ENCODE assay signal across 8 cellular contexts in genomic region chr7:11458736-11459483, GRCh38.
A peak's percentile ranks its signal among the peaks of the same experiment; 100 is the strongest.
DNase-seq lines count a peak whose midpoint lies in the region; ATAC-seq, FAIRE-seq and TF ChIP-seq lines count a peak whose summit lies in the region.
"Had no signal": no experiment of that assay in that cellular context is flagged by ENCODE, and none has a peak within 500 bp of the region (broad histone marks: within the 10 kb centered on the region; RNA-seq: fewer than 3 reads in every experiment).

No MANE protein-coding gene starts in this region.

- TF ChIP-seq CTCF in retinal pigment epithelial cell (conservative IDR thresholded peaks at IDR 0.05; ENCODE audit: low read depth, low read length) (no peak), nephron progenitor cell (IDR thresholded peaks at IDR 0.05) (no peak)

- H3K4me1 Mint-ChIP-seq in effector memory CD8-positive, alpha-beta T cell (ENCODE audit: low read depth in 2 of 2): no peaks in the 10 kb centered on the region
- H3K4me1 Mint-ChIP-seq in nephron progenitor cell: peaks cover 6% of the 10 kb centered on the region

- peaks cover 0 to 2% of the 10 kb centered on the region in 2 donors for H3K9me3 Mint-ChIP-seq in effector memory CD8-positive, alpha-beta T cell
- no peaks in the 10 kb centered on the region for H3K9me3 Mint-ChIP-seq in nephron progenitor cell

- no peaks in the 10 kb centered on the region for H3K27me3 Mint-ChIP-seq in effector memory CD8-positive, alpha-beta T cell
- peaks cover 6% of the 10 kb centered on the region for H3K27me3 Mint-ChIP-seq in nephron progenitor cell (ENCODE audit: low read depth, poor library complexity)

- H3K4me3 Mint-ChIP-seq in effector memory CD8-positive, alpha-beta T cell: no peak overlapping the region
- no peak overlapping the region for H3K4me3 Mint-ChIP-seq in nephron progenitor cell

- ATAC-seq in effector memory CD8-positive, alpha-beta T cell (replicated peaks): no peak
- ATAC-seq in HG03139 (IDR thresholded peaks at IDR 0.05; ENCODE audit: unreplicated experiment): no peak

- H3K36me3 Mint-ChIP-seq in effector memory CD8-positive, alpha-beta T cell (ENCODE audit: insufficient read depth): no peaks in the 10 kb centered on the region
- no peaks in the 10 kb centered on the region for H3K36me3 Mint-ChIP-seq in nephron progenitor cell (ENCODE audit: low read depth)

- no peak for TF ChIP-seq POLR2A in GM12892 (IDR thresholded peaks at IDR 0.05; ENCODE audit: low read depth, low read length)

- DNase-seq in GM12892 (ENCODE audit: insufficient read length) (no peak), M059J (ENCODE audit: low read depth) (peak; percentile 83), dermis blood vessel endothelial cell (peak; percentile 97), retinal pigment epithelial cell (ENCODE audit: low read depth) (peak; percentile 87), nephron progenitor cell (no peak)
- DNase-seq in effector memory CD8-positive, alpha-beta T cell: no peak
- DNase-seq: activated naive CD4-positive, alpha-beta T cell treated with anti-CD3 and anti-CD28 coated beads, Interleukin-2, amount 50 U/mL, for 16 hours had no signal

- H3K27ac Mint-ChIP-seq in effector memory CD8-positive, alpha-beta T cell: no peak overlapping the region
- H3K27ac Mint-ChIP-seq in nephron progenitor cell: no peak overlapping the region

- FAIRE-seq in GM12892 (lab: Jason Lieb, UNC): peak; percentile 61

- no peak overlapping the region for H3K4me3 ChIP-seq in retinal pigment epithelial cell (ENCODE audit: low read length)

Comparison
In these comparisons a context has a peak if more than half of its experiments do, and no peak if none do; other contexts are left out.
1. DNase-seq: peak in M059J (single experiment), dermis blood vessel endothelial cell (single experiment) and retinal pigment epithelial cell (single experiment); none in GM12892 (single experiment), effector memory CD8-positive, alpha-beta T cell (0 of 3) and nephron progenitor cell (single experiment).